ENCODE assay signal across 1 cellular context in genomic region chr16:51624083-51624775, GRCh38.
TF ChIP-seq lines count a peak whose summit lies in the region.

No MANE protein-coding gene starts in this region.

TF ChIP-seq in GM23338, 12 proteins besides CTCF, POLR2A, EP300 and RAD21 (continued from another document):
- TF ChIP-seq, protein P1, sequence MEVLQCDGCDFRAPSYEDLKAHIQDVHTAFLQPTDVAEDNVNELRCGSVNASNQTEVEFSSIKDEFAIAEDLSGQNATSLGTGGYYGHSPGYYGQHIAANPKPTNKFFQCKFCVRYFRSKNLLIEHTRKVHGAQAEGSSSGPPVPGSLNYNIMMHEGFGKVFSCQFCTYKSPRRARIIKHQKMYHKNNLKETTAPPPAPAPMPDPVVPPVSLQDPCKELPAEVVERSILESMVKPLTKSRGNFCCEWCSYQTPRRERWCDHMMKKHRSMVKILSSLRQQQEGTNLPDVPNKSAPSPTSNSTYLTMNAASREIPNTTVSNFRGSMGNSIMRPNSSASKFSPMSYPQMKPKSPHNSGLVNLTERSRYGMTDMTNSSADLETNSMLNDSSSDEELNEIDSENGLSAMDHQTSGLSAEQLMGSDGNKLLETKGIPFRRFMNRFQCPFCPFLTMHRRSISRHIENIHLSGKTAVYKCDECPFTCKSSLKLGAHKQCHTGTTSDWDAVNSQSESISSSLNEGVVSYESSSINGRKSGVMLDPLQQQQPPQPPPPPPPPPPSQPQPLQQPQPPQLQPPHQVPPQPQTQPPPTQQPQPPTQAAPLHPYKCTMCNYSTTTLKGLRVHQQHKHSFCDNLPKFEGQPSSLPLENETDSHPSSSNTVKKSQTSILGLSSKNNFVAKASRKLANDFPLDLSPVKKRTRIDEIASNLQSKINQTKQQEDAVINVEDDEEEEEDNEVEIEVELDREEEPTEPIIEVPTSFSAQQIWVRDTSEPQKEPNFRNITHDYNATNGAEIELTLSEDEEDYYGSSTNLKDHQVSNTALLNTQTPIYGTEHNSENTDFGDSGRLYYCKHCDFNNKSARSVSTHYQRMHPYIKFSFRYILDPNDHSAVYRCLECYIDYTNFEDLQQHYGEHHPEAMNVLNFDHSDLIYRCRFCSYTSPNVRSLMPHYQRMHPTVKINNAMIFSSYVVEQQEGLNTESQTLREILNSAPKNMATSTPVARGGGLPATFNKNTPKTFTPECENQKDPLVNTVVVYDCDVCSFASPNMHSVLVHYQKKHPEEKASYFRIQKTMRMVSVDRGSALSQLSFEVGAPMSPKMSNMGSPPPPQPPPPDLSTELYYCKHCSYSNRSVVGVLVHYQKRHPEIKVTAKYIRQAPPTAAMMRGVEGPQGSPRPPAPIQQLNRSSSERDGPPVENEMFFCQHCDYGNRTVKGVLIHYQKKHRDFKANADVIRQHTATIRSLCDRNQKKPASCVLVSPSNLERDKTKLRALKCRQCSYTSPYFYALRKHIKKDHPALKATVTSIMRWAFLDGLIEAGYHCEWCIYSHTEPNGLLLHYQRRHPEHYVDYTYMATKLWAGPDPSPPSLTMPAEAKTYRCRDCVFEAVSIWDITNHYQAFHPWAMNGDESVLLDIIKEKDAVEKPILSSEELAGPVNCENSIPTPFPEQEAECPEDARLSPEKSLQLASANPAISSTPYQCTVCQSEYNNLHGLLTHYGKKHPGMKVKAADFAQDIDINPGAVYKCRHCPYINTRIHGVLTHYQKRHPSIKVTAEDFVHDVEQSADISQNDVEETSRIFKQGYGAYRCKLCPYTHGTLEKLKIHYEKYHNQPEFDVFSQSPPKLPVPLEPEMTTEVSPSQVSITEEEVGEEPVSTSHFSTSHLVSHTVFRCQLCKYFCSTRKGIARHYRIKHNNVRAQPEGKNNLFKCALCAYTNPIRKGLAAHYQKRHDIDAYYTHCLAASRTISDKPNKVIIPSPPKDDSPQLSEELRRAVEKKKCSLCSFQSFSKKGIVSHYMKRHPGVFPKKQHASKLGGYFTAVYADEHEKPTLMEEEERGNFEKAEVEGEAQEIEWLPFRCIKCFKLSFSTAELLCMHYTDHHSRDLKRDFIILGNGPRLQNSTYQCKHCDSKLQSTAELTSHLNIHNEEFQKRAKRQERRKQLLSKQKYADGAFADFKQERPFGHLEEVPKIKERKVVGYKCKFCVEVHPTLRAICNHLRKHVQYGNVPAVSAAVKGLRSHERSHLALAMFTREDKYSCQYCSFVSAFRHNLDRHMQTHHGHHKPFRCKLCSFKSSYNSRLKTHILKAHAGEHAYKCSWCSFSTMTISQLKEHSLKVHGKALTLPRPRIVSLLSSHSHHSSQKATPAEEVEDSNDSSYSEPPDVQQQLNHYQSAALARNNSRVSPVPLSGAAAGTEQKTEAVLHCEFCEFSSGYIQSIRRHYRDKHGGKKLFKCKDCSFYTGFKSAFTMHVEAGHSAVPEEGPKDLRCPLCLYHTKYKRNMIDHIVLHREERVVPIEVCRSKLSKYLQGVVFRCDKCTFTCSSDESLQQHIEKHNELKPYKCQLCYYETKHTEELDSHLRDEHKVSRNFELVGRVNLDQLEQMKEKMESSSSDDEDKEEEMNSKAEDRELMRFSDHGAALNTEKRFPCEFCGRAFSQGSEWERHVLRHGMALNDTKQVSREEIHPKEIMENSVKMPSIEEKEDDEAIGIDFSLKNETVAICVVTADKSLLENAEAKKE (CRISPR knock-in tag; IDR thresholded peaks at IDR 0.05): no peak
- TF ChIP-seq JUNB (IDR thresholded peaks at IDR 0.05; ENCODE audit: unreplicated experiment) (no peak), POLR2AphosphoS5 (IDR thresholded peaks at IDR 0.05; ENCODE audit: low read depth) (no peak), ZNF331 (CRISPR knock-in tag; IDR thresholded peaks at IDR 0.05; ENCODE audit: low read depth) (no peak), EZH2 (IDR thresholded peaks at IDR 0.05; ENCODE audit: low read depth, unreplicated experiment) (no peak), NANOG (IDR thresholded peaks at IDR 0.05; ENCODE audit: borderline replicate concordance) (no peak), CREB1 (CRISPR knock-in tag; IDR thresholded peaks at IDR 0.05; ENCODE audit: low read depth) (no peak), EZH2phosphoT487 (IDR thresholded peaks at IDR 0.05; ENCODE audit: unreplicated experiment) (no peak)
- TF ChIP-seq, protein P2, sequence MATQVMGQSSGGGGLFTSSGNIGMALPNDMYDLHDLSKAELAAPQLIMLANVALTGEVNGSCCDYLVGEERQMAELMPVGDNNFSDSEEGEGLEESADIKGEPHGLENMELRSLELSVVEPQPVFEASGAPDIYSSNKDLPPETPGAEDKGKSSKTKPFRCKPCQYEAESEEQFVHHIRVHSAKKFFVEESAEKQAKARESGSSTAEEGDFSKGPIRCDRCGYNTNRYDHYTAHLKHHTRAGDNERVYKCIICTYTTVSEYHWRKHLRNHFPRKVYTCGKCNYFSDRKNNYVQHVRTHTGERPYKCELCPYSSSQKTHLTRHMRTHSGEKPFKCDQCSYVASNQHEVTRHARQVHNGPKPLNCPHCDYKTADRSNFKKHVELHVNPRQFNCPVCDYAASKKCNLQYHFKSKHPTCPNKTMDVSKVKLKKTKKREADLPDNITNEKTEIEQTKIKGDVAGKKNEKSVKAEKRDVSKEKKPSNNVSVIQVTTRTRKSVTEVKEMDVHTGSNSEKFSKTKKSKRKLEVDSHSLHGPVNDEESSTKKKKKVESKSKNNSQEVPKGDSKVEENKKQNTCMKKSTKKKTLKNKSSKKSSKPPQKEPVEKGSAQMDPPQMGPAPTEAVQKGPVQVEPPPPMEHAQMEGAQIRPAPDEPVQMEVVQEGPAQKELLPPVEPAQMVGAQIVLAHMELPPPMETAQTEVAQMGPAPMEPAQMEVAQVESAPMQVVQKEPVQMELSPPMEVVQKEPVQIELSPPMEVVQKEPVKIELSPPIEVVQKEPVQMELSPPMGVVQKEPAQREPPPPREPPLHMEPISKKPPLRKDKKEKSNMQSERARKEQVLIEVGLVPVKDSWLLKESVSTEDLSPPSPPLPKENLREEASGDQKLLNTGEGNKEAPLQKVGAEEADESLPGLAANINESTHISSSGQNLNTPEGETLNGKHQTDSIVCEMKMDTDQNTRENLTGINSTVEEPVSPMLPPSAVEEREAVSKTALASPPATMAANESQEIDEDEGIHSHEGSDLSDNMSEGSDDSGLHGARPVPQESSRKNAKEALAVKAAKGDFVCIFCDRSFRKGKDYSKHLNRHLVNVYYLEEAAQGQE (IDR thresholded peaks at IDR 0.05; ENCODE audit: unreplicated experiment): no peak
- TF ChIP-seq, protein P3, sequence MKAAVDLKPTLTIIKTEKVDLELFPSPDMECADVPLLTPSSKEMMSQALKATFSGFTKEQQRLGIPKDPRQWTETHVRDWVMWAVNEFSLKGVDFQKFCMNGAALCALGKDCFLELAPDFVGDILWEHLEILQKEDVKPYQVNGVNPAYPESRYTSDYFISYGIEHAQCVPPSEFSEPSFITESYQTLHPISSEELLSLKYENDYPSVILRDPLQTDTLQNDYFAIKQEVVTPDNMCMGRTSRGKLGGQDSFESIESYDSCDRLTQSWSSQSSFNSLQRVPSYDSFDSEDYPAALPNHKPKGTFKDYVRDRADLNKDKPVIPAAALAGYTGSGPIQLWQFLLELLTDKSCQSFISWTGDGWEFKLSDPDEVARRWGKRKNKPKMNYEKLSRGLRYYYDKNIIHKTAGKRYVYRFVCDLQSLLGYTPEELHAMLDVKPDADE (IDR thresholded peaks at IDR 0.05): no peak
